In genomic region chr15:55360256-55360655, GRCh38 we compare ENCODE assay signal across 15 cellular contexts. TPM values are rescaled to one million over a fixed set of nuclear protein-coding genes. Genes with fewer than 3 reads are reported as not detected.
DNase-seq lines count a peak whose midpoint lies in the region; ATAC-seq and TF ChIP-seq lines count a peak whose summit lies in the region.
"Had no signal": no experiment of that assay in that cellular context is flagged by ENCODE, and none has a peak within 500 bp of the region (broad histone marks: within the 10 kb centered on the region; RNA-seq: fewer than 3 reads in every experiment).

No MANE protein-coding gene starts in this region.

- H3K27ac ChIP-seq in BLaER1 treated with 17β-estradiol and CSF1 and Interleukin-3, amounts not matched to agents 10 nM and 100 nM, result peak overlapping the region in 9 of 11 experiments; percentile 10 to 49 (median 24); a peak in 10 of 22 replicates
- H3K27ac ChIP-seq in HUES6 (ENCODE audit: low read depth, low read length) (0 out of 2 replicates have a peak overlapping the region, but pooled peaks have one; percentile 33), Peyer's patch (no peak overlapping the region)
- H3K27ac ChIP-seq: gastroesophageal sphincter had no signal

- H3K4me3 ChIP-seq in BLaER1 treated with 17β-estradiol and CSF1 and Interleukin-3, amounts not matched to agents 10 nM and 100 nM, result peak overlapping the region in 2 of 10 experiments; percentile 2 to 18; a peak in 2 of 20 replicates
- H3K4me3 ChIP-seq in HUES6 (ENCODE audit: low read depth, low read length) (no peak overlapping the region), Peyer's patch (no peak overlapping the region)
- H3K4me3 ChIP-seq: gastroesophageal sphincter had no signal

- no peak overlapping the region for H3K4me3 Mint-ChIP-seq in chondrocyte (ENCODE audit: unreplicated experiment)
- H3K4me3 Mint-ChIP-seq in nephron, result no peak overlapping the region
- H3K4me3 Mint-ChIP-seq: activated naive CD8-positive, alpha-beta T cell treated with anti-CD3 and anti-CD28 coated beads, Interleukin-2, amount 10 ng/mL, durations not matched to agents 7 days and 5 days; T-cell had no signal

- no peaks in the 10 kb centered on the region for H3K27me3 ChIP-seq in BLaER1 treated with 17β-estradiol and CSF1 and Interleukin-3, amounts not matched to agents 10 nM and 100 nM
- no peaks in the 10 kb centered on the region for H3K27me3 ChIP-seq in HUES6 (ENCODE audit: control insufficient read depth, insufficient read depth, low read length)
- no peaks in the 10 kb centered on the region for H3K27me3 ChIP-seq in Peyer's patch
- H3K27me3 ChIP-seq: gastroesophageal sphincter had no signal

- peaks cover 20 to 36% (median 27%) of the 10 kb centered on the region in 10 experiments for H3K4me1 ChIP-seq in BLaER1 treated with 17β-estradiol and CSF1 and Interleukin-3, amounts not matched to agents 10 nM and 100 nM
- H3K4me1 ChIP-seq in HUES6 (ENCODE audit: control insufficient read depth, insufficient read depth, low read length), result peaks cover 7% of the 10 kb centered on the region
- no peaks in the 10 kb centered on the region for H3K4me1 ChIP-seq in Peyer's patch
- H3K4me1 ChIP-seq: gastroesophageal sphincter had no signal

- peak overlapping the region; percentile 52 to 80 (median 67) for H3K4me2 ChIP-seq in BLaER1 treated with 17β-estradiol and CSF1 and Interleukin-3, amounts not matched to agents 10 nM and 100 nM

- DNase-seq in chondrocyte (ENCODE audit: low spot score) (no peak), Peyer's patch (no peak), NCI-H1694 treated with DMSO at 0.1 percent for 48 hours (lab: John Stamatoyannopoulos, UW) (no peak)
- DNase-seq: activated CD4-positive, alpha-beta T cell treated with anti-CD3 and anti-CD28 coated beads, Interleukin-2, amount 50 U/mL, for 4 hours; activated naive CD8-positive, alpha-beta T cell treated with anti-CD3 and anti-CD28 coated beads, Interleukin-2, amount 10 ng/mL, durations not matched to agents 7 days and 5 days; erythroblast; mesendoderm; NCI-H82; SIG-M5; T-cell had no signal

- no peak for ATAC-seq in HG02798 (IDR thresholded peaks at IDR 0.05; ENCODE audit: poor library complexity, unreplicated experiment)
- ATAC-seq: gastroesophageal sphincter, T-cell had no signal

- no peaks in the 10 kb centered on the region for H3K9me3 ChIP-seq in BLaER1 treated with 17β-estradiol and CSF1 and Interleukin-3, amounts not matched to agents 10 nM and 100 nM (replicated peaks in 1 of 11)
- H3K9me3 ChIP-seq in HUES6 (ENCODE audit: control insufficient read depth, insufficient read depth, low read depth, low read length) (no peaks in the 10 kb centered on the region), Peyer's patch (no peaks in the 10 kb centered on the region)
- H3K9me3 ChIP-seq: gastroesophageal sphincter had no signal

- no peak for TF ChIP-seq CTCF in chondrocyte (IDR thresholded peaks at IDR 0.05)
- no peak for TF ChIP-seq CTCF in nephron (IDR thresholded peaks at IDR 0.05; ENCODE audit: unreplicated experiment in 3 of 3)
- no peak for TF ChIP-seq CTCF in Peyer's patch (IDR thresholded peaks at IDR 0.05)

- no peak for TF ChIP-seq POLR2A in Peyer's patch (IDR thresholded peaks at IDR 0.05)

- peaks cover 0 to 20% (median 0%) of the 10 kb centered on the region in 11 experiments; a peak in 1 of 22 replicates for H4K20me1 ChIP-seq in BLaER1 treated with 17β-estradiol and CSF1 and Interleukin-3, amounts not matched to agents 10 nM and 100 nM

- H3K27me3 Mint-ChIP-seq in chondrocyte (ENCODE audit: low read depth) (no peaks in the 10 kb centered on the region), nephron (ENCODE audit: low read depth) (no peaks in the 10 kb centered on the region)
- H3K27me3 Mint-ChIP-seq: activated naive CD8-positive, alpha-beta T cell treated with anti-CD3 and anti-CD28 coated beads, Interleukin-2, amount 10 ng/mL, durations not matched to agents 7 days and 5 days; T-cell had no signal

- peaks cover 7 to 100% (median 85%) of the 10 kb centered on the region in 11 experiments; a peak in 21 of 22 replicates for H3K36me3 ChIP-seq in BLaER1 treated with 17β-estradiol and CSF1 and Interleukin-3, amounts not matched to agents 10 nM and 100 nM
- H3K36me3 ChIP-seq in HUES6 (ENCODE audit: control insufficient read depth, insufficient read depth, low read length) (no peaks in the 10 kb centered on the region), Peyer's patch (peaks cover 0 to 43% (median 0%) of the 10 kb centered on the region in 3 donors)

- peak overlapping the region in 4 of 11 experiments; percentile 11 to 29 (median 19); a peak in 5 of 22 replicates for H3K9ac ChIP-seq in BLaER1 treated with 17β-estradiol and CSF1 and Interleukin-3, amounts not matched to agents 10 nM and 100 nM
- no peak overlapping the region for H3K9ac ChIP-seq in HUES6 (ENCODE audit: low read length)

- H3K4me1 Mint-ChIP-seq in chondrocyte (ENCODE audit: low read depth), result peaks cover 12% of the 10 kb centered on the region
- H3K4me1 Mint-ChIP-seq in nephron, result no peaks in the 10 kb centered on the region
- H3K4me1 Mint-ChIP-seq: activated naive CD8-positive, alpha-beta T cell treated with anti-CD3 and anti-CD28 coated beads, Interleukin-2, amount 10 ng/mL, durations not matched to agents 7 days and 5 days; T-cell had no signal

- H3K27ac Mint-ChIP-seq in chondrocyte (ENCODE audit: unreplicated experiment) (peak overlapping the region; percentile 36), nephron (peak overlapping the region; percentile 6 to 30 (median 30))
- H3K27ac Mint-ChIP-seq: activated naive CD8-positive, alpha-beta T cell treated with anti-CD3 and anti-CD28 coated beads, Interleukin-2, amount 10 ng/mL, durations not matched to agents 7 days and 5 days had no signal

- H3K9me3 Mint-ChIP-seq in chondrocyte (ENCODE audit: low read depth) (no peaks in the 10 kb centered on the region), nephron (no peaks in the 10 kb centered on the region)
- H3K9me3 Mint-ChIP-seq: activated naive CD8-positive, alpha-beta T cell treated with anti-CD3 and anti-CD28 coated beads, Interleukin-2, amount 10 ng/mL, durations not matched to agents 7 days and 5 days; T-cell had no signal

- H3K36me3 Mint-ChIP-seq in chondrocyte (ENCODE audit: low read depth) (peaks cover 31% of the 10 kb centered on the region), nephron (ENCODE audit: low read depth) (peaks cover 24% of the 10 kb centered on the region)

RNA-seq across cellular contexts. Expression of gene PIGB, which starts 41.2 kb away (rescaled TPM):
- total RNA-seq in chondrocyte (8.1 to 16.9 TPM (median 8.9 TPM) in 3 replicates), Peyer's patch (10 to 100 TPM in 3 of 4 donors, 1 to 10 TPM in 1; 3.2 to 34.7 (median 15.4) TPM)

RNA-seq across cellular contexts. Expression of gene PIGBOS1, which starts 41.3 kb away (rescaled TPM):
- 9.5 to 12.3 TPM (median 9.6 TPM) in 3 replicates for total RNA-seq in chondrocyte
- total RNA-seq in Peyer's patch, result 10 to 100 TPM in 1 of 4 donors, 1 to 10 TPM in 3; 4.2 to 12.0 (median 7.1) TPM

RNA-seq across cellular contexts. Expression of gene CCPG1, which starts 47.9 kb away (rescaled TPM):
- total RNA-seq in chondrocyte, result 218 to 305 TPM (median 220 TPM) in 3 replicates
- total RNA-seq in Peyer's patch, result 10 to 100 TPM; 24.8 to 36.3 (median 29.5) TPM

RNA-seq across cellular contexts. Expression of gene PIERCE2, which starts 48.0 kb away (rescaled TPM):
- total RNA-seq in chondrocyte (2.7 to 3.8 TPM (median 3.1 TPM) in 3 replicates), Peyer's patch (not detected)
- total RNA-seq: activated naive CD8-positive, alpha-beta T cell treated with anti-CD3 and anti-CD28 coated beads, Interleukin-2, amount 10 ng/mL, durations not matched to agents 7 days and 5 days; T-cell had no signal

Comparison
In these comparisons a context has a peak if more than half of its experiments do, and no peak if none do; other contexts are left out.
1. H3K27ac ChIP-seq: peak in BLaER1 treated with 17β-estradiol and CSF1 and Interleukin-3, amounts not matched to agents 10 nM and 100 nM (9 of 11) and HUES6 (single experiment); none in Peyer's patch (0 of 4).